ENCODE assay signal across 13 cellular contexts in genomic region chr22:27669798-27670599, GRCh38.
DNase-seq lines count a peak whose midpoint lies in the region; ATAC-seq and TF ChIP-seq lines count a peak whose summit lies in the region.
"Had no signal": no experiment of that assay in that cellular context is flagged by ENCODE, and none has a peak within 500 bp of the region (broad histone marks: within the 10 kb centered on the region; RNA-seq: fewer than 3 reads in every experiment).

No MANE protein-coding gene starts in this region.

- H3K27ac ChIP-seq in GM23248 (no peak overlapping the region), SJSA1 (peak overlapping the region; percentile 97), foreskin keratinocyte (peak overlapping the region; percentile 78), neuronal stem cell (replicated peaks; ENCODE audit: low read length) (peak overlapping the region; percentile 80)

- no peaks in the 10 kb centered on the region for H3K36me3 ChIP-seq in GM23248 (ENCODE audit: low read depth)
- no peaks in the 10 kb centered on the region for H3K36me3 ChIP-seq in SJSA1
- no peaks in the 10 kb centered on the region for H3K36me3 ChIP-seq in neuronal stem cell (replicated peaks in 1 of 2; ENCODE audit: control insufficient read depth in 2 of 2, insufficient read depth in 2 of 2, low read length in 2 of 2)

- H2AFZ ChIP-seq in GM23248 (no peak overlapping the region), neuronal stem cell (ENCODE audit: low read length) (peak overlapping the region; percentile 31)

- H3K9me3 ChIP-seq in GM23248 (ENCODE audit: low read depth) (no peaks in the 10 kb centered on the region), SJSA1 (replicated peaks) (peaks cover 4% of the 10 kb centered on the region), neuronal stem cell (replicated peaks in 1 of 2; ENCODE audit: control insufficient read depth in 2 of 2, insufficient read depth in 1 of 2, low read depth in 1 of 2, low read length in 2 of 2) (peaks cover 4 to 5% of the 10 kb centered on the region in 2 donors)

- peak overlapping the region; percentile 95 for H2BK15ac ChIP-seq in neuronal stem cell (ENCODE audit: low read length)

- no peak overlapping the region for H4K8ac ChIP-seq in neuronal stem cell (ENCODE audit: low read depth, low read length)

- H3K4me2 ChIP-seq in GM23248 (ENCODE audit: unreplicated experiment) (no peak overlapping the region), neuronal stem cell (ENCODE audit: insufficient read depth, low read length, poor library complexity, severe bottlenecking) (peak overlapping the region; percentile 39)

- no peak overlapping the region for H3K27ac Mint-ChIP-seq in effector memory CD8-positive, alpha-beta T cell
- H3K27ac Mint-ChIP-seq: activated CD8-positive, alpha-beta T cell treated with anti-CD3 and anti-CD28 coated beads for 36 hours; activated naive CD4-positive, alpha-beta T cell treated with anti-CD3 and anti-CD28 coated beads for 36 hours; T-helper 1 cell treated with Interleukin-12 subunit alpha and Interleukin-12 subunit beta and Interleukin-4 antibody, amounts not matched to agents 30 μg/mL and 1 μg/mL, for 36 hours had no signal

- DNase-seq in GM23248 (peak; percentile 17), SJSA1 (ENCODE audit: low read depth in 1 of 2, low spot score in 2 of 2) (peak in 1 of 2 experiments; percentile 38), foreskin keratinocyte (no peak), neuronal stem cell (ENCODE audit: low spot score) (no peak), NCI-H774 (lab: John Stamatoyannopoulos, UW) (no peak), NCI-H2196 treated with DMSO at 0.1 percent for 48 hours (lab: John Stamatoyannopoulos, UW; ENCODE audit: unreplicated experiment) (no peak), Ammon's horn (ENCODE audit: low spot score) (no peak)
- DNase-seq in effector memory CD8-positive, alpha-beta T cell, result no peak
- DNase-seq: activated CD8-positive, alpha-beta T cell treated with anti-CD3 and anti-CD28 coated beads for 36 hours; activated naive CD4-positive, alpha-beta T cell treated with anti-CD3 and anti-CD28 coated beads for 36 hours; naive B cell; NCI-H1694 treated with DMSO at 0.1 percent for 48 hours had no signal

- H3K36me3 Mint-ChIP-seq in effector memory CD8-positive, alpha-beta T cell (ENCODE audit: insufficient read depth), result no peaks in the 10 kb centered on the region

- H4K91ac ChIP-seq in neuronal stem cell (ENCODE audit: low read depth, low read length, poor library complexity), result peak overlapping the region; percentile 98

- no peaks in the 10 kb centered on the region for H3K4me1 Mint-ChIP-seq in effector memory CD8-positive, alpha-beta T cell (ENCODE audit: low read depth in 2 of 2)

- H2BK120ac ChIP-seq in neuronal stem cell (ENCODE audit: low read depth, low read length), result peak overlapping the region; percentile 88

- peak overlapping the region; percentile 79 for H3K4ac ChIP-seq in neuronal stem cell (ENCODE audit: low read length)

- H3K14ac ChIP-seq in neuronal stem cell (ENCODE audit: low read length), result peak overlapping the region; percentile 5

- 64 to 69% methylated on average over 13 of the region's 13 CpGs for WGBS in GM23248 (ENCODE audit: low coverage in 1 of 2, low lambda C conversion rate in 2 of 2, missing lambda C conversion rate in 2 of 2), 2 experiments
- WGBS in neuronal stem cell (ENCODE audit: extremely low coverage in 2 of 2, insufficient read length in 2 of 2, insufficient replicate concordance in 1 of 2), 2 donors, result no CpG with 5 or more reads among the region's 13 CpGs

- peak overlapping the region; percentile 97 for H2AK5ac ChIP-seq in neuronal stem cell (ENCODE audit: low read depth, low read length)

- H4K20me1 ChIP-seq in GM23248 (ENCODE audit: insufficient read depth), result no peaks in the 10 kb centered on the region

- H3K18ac ChIP-seq in neuronal stem cell (ENCODE audit: low read length), result peak overlapping the region; percentile 93

- H3K27me3 Mint-ChIP-seq in effector memory CD8-positive, alpha-beta T cell, result peaks cover 27 to 40% of the 10 kb centered on the region in 2 donors

- H3K9ac ChIP-seq in GM23248, result no peak overlapping the region
- H3K9ac ChIP-seq in neuronal stem cell (ENCODE audit: low read depth, low read length, poor library complexity), result no peak overlapping the region

- H2BK12ac ChIP-seq in neuronal stem cell (ENCODE audit: low read length), result peak overlapping the region; percentile 98

- H3K9me2 ChIP-seq in GM23248 (ENCODE audit: insufficient read depth), result no peaks in the 10 kb centered on the region

- no peaks in the 10 kb centered on the region for H3F3A ChIP-seq in GM23248 (ENCODE audit: insufficient read depth)

- ATAC-seq in foreskin keratinocyte, result no peak
- ATAC-seq in effector memory CD8-positive, alpha-beta T cell (replicated peaks), result no peak

- no peaks in the 10 kb centered on the region for H3K79me1 ChIP-seq in neuronal stem cell (ENCODE audit: low read depth, low read length)

- H3K23ac ChIP-seq in neuronal stem cell (ENCODE audit: low read depth, low read length, poor library complexity), result peak overlapping the region; percentile 70

- H3K4me3 Mint-ChIP-seq in effector memory CD8-positive, alpha-beta T cell, result no peak overlapping the region
- H3K4me3 Mint-ChIP-seq: activated CD8-positive, alpha-beta T cell treated with anti-CD3 and anti-CD28 coated beads for 36 hours; activated naive CD4-positive, alpha-beta T cell treated with anti-CD3 and anti-CD28 coated beads for 36 hours; naive B cell; T-helper 1 cell treated with Interleukin-12 subunit alpha and Interleukin-12 subunit beta and Interleukin-4 antibody, amounts not matched to agents 30 μg/mL and 1 μg/mL, for 36 hours had no signal

- H3K27me3 ChIP-seq in GM23248 (replicated peaks; ENCODE audit: insufficient read depth), result no peaks in the 10 kb centered on the region
- H3K27me3 ChIP-seq in SJSA1 (replicated peaks), result no peaks in the 10 kb centered on the region
- no peaks in the 10 kb centered on the region for H3K27me3 ChIP-seq in foreskin keratinocyte
- no peaks in the 10 kb centered on the region for H3K27me3 ChIP-seq in neuronal stem cell (ENCODE audit: control insufficient read depth in 3 of 3, insufficient read depth in 3 of 3, low read depth in 1 of 3, low read length in 3 of 3)

- H3K4me1 ChIP-seq in GM23248 (ENCODE audit: insufficient read depth) (no peaks in the 10 kb centered on the region), SJSA1 (replicated peaks) (peaks cover 38% of the 10 kb centered on the region), foreskin keratinocyte (peaks cover 4% of the 10 kb centered on the region), neuronal stem cell (ENCODE audit: control insufficient read depth in 2 of 2, insufficient read depth in 1 of 2, low read depth in 1 of 2, low read length in 2 of 2) (peaks cover 34 to 36% of the 10 kb centered on the region in 2 donors)

- TF ChIP-seq CTCF in foreskin keratinocyte (conservative IDR thresholded peaks at IDR 0.05), result no peak

- no peaks in the 10 kb centered on the region for H3K9me3 Mint-ChIP-seq in effector memory CD8-positive, alpha-beta T cell

- no peaks in the 10 kb centered on the region for H3K79me2 ChIP-seq in GM23248 (ENCODE audit: insufficient read depth)

- peak overlapping the region; percentile 92 for H2BK5ac ChIP-seq in neuronal stem cell (ENCODE audit: low read length)

- in situ Hi-C loops in GM23248 (cut with MboI), result no loop called here

- H3K4me3 ChIP-seq in GM23248 (no peak overlapping the region), SJSA1 (no peak overlapping the region), neuronal stem cell (ENCODE audit: low read length in 2 of 2) (peak overlapping the region; percentile 9 to 36)

Comparison
In these comparisons a context has a peak if more than half of its experiments do, and no peak if none do; other contexts are left out.
1. H3K4me3 ChIP-seq: peak in neuronal stem cell (2 of 2); none in GM23248 (single experiment) and SJSA1 (single experiment).